Comparison of ENCODE assay signal across 9 cellular contexts in the genomic region with DNA sequence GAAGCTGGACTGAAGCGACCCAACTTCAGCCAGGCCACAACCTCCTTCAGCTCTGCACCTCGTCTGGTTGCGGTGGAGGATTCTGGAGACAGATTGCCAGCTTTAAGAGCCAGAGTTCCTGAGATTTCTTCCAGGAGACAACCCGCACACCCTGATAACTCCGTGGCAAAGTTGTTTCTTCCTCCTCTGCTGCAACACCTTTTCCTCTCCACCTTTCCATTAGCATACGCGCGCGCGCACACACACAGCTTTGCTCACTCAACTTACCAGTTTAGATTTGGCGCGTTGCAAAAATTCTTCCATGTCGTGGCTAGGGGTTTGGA. TPM values are rescaled to one million over a fixed set of nuclear protein-coding genes. Genes with fewer than 3 reads are reported as not detected.
DNase-seq lines count a peak whose midpoint lies in the region; ATAC-seq and TF ChIP-seq lines count a peak whose summit lies in the region.
"Had no signal": no experiment of that assay in that cellular context is flagged by ENCODE, and none has a peak within 500 bp of the region (broad histone marks: within the 10 kb centered on the region; RNA-seq: fewer than 3 reads in every experiment).

No MANE protein-coding gene starts in this region.

- peaks cover 31% of the 10 kb centered on the region for H3K27me3 ChIP-seq in GM23338 (ENCODE audit: insufficient read depth)
- no peaks in the 10 kb centered on the region for H3K27me3 ChIP-seq in right cardiac atrium (ENCODE audit: control insufficient read depth, insufficient read depth)
- no peaks in the 10 kb centered on the region for H3K27me3 ChIP-seq in gastrocnemius medialis

- intact Hi-C loops in right cardiac atrium (cut with DNase I) (no loop called here), gastrocnemius medialis (cut with DNase I; ENCODE audit: low total_unique reads) (loop anchor here (10.0 kb wide), 2 partner anchors 91 to 249 kb away; no protein-coding TSS in a partner anchor)

- peaks cover 23% of the 10 kb centered on the region for H3K27me3 Mint-ChIP-seq in GM23338 (ENCODE audit: insufficient read depth, low read depth, poor library complexity)

- H3K4me2 ChIP-seq in GM23338 = peak overlapping the region; percentile 95

- ATAC-seq in GM23338 = peak; percentile 29
- no peak for ATAC-seq in right cardiac atrium
- no peak for ATAC-seq in gastrocnemius medialis
- ATAC-seq in HG02642 (IDR thresholded peaks at IDR 0.05; ENCODE audit: poor library complexity, unreplicated experiment) = no peak
- no peak for ATAC-seq in GM18873 (IDR thresholded peaks at IDR 0.05; ENCODE audit: low FRiP score, unreplicated experiment)

- 7% methylated on average over 13 of the region's 13 CpGs for WGBS in right cardiac atrium

- H3K4me3 ChIP-seq in GM23338 = peak overlapping the region; percentile 97
- peak overlapping the region; percentile 33 for H3K4me3 ChIP-seq in WI38 (ENCODE audit: low read depth, low read length)
- peak overlapping the region; percentile 38 for H3K4me3 ChIP-seq in right cardiac atrium (ENCODE audit: low read length)
- peak overlapping the region; percentile 45 to 61 (median 49) for H3K4me3 ChIP-seq in gastrocnemius medialis

- H3K36me3 ChIP-seq in GM23338 (ENCODE audit: insufficient read depth) (no peaks in the 10 kb centered on the region), gastrocnemius medialis (no peaks in the 10 kb centered on the region)

- peaks cover 3% of the 10 kb centered on the region; the same call in 1 of the 2 replicates for H3F3A ChIP-seq in GM23338 (replicated peaks; ENCODE audit: low read depth)

- no peaks in the 10 kb centered on the region for H3K9me3 Mint-ChIP-seq in GM23338

- TF ChIP-seq CTCF in GM23338 (conservative IDR thresholded peaks at IDR 0.05; ENCODE audit: low read depth in 2 of 2) = no peak
- no peak for TF ChIP-seq CTCF in WI38 (IDR thresholded peaks at IDR 0.05; ENCODE audit: low read depth, low read length)
- TF ChIP-seq CTCF in gastrocnemius medialis (IDR thresholded peaks at IDR 0.05 in 4 of 5, conservative IDR thresholded peaks at IDR 0.05 in 1 of 5) = no peak

- H3K9me3 ChIP-seq in right cardiac atrium (ENCODE audit: control insufficient read depth, low read length) (no peaks in the 10 kb centered on the region), gastrocnemius medialis (no peaks in the 10 kb centered on the region)

- H3K9me2 ChIP-seq in GM23338 (ENCODE audit: insufficient read depth) = no peaks in the 10 kb centered on the region

- peak overlapping the region; percentile 89 for H3K4me3 Mint-ChIP-seq in GM23338

- DNase-seq in GM23338 (ENCODE audit: low spot score) = peak; percentile 65
- no peak for DNase-seq in right cardiac atrium
- DNase-seq in gastrocnemius medialis = no peak
- no peak for DNase-seq in HCEC 1CT
- DNase-seq in T-helper 2 cell = no peak
- DNase-seq: SIG-M5 had no signal

- no peak overlapping the region for H3K27ac Mint-ChIP-seq in GM23338

- H4K20me1 ChIP-seq in GM23338 (replicated peaks; ENCODE audit: insufficient read depth) = no peaks in the 10 kb centered on the region

- peaks cover 15% of the 10 kb centered on the region for H3K79me2 ChIP-seq in GM23338 (replicated peaks; ENCODE audit: insufficient read depth)

- in situ Hi-C loops in gastrocnemius medialis (cut with MboI; ENCODE audit: low sequenced_read_pairs in 4 of 4) = no loop called here

- H3K4me1 ChIP-seq in GM23338 (ENCODE audit: insufficient read depth) = peaks cover 38% of the 10 kb centered on the region
- H3K4me1 ChIP-seq in right cardiac atrium (ENCODE audit: control insufficient read depth, insufficient read depth, low read length) = peaks cover 2% of the 10 kb centered on the region
- H3K4me1 ChIP-seq in gastrocnemius medialis = peaks cover 12 to 18% of the 10 kb centered on the region in 2 donors

- no peak for TF ChIP-seq POLR2A in gastrocnemius medialis (IDR thresholded peaks at IDR 0.05)

- no peak overlapping the region for H3K27ac ChIP-seq in GM23338 (ENCODE audit: low read depth)
- H3K27ac ChIP-seq in right cardiac atrium (ENCODE audit: low read length) = no peak overlapping the region
- peak overlapping the region in 3 of 4 donors; percentile 3 to 40 (median 22) for H3K27ac ChIP-seq in gastrocnemius medialis

- no peaks in the 10 kb centered on the region for H3K36me3 Mint-ChIP-seq in GM23338 (ENCODE audit: low read depth)

- peaks cover 23% of the 10 kb centered on the region for H3K4me1 Mint-ChIP-seq in GM23338

- H2AFZ ChIP-seq in GM23338 = peak overlapping the region; percentile 100

TF ChIP-seq in GM23338, 12 proteins besides CTCF, POLR2A, EP300 and RAD21:
- no peak for TF ChIP-seq ZNF331 (CRISPR knock-in tag; IDR thresholded peaks at IDR 0.05; ENCODE audit: low read depth)
- no peak for TF ChIP-seq JUNB (IDR thresholded peaks at IDR 0.05; ENCODE audit: unreplicated experiment)
- no peak for TF ChIP-seq POLR2AphosphoS5 (IDR thresholded peaks at IDR 0.05; ENCODE audit: low read depth)
- TF ChIP-seq, protein P1, sequence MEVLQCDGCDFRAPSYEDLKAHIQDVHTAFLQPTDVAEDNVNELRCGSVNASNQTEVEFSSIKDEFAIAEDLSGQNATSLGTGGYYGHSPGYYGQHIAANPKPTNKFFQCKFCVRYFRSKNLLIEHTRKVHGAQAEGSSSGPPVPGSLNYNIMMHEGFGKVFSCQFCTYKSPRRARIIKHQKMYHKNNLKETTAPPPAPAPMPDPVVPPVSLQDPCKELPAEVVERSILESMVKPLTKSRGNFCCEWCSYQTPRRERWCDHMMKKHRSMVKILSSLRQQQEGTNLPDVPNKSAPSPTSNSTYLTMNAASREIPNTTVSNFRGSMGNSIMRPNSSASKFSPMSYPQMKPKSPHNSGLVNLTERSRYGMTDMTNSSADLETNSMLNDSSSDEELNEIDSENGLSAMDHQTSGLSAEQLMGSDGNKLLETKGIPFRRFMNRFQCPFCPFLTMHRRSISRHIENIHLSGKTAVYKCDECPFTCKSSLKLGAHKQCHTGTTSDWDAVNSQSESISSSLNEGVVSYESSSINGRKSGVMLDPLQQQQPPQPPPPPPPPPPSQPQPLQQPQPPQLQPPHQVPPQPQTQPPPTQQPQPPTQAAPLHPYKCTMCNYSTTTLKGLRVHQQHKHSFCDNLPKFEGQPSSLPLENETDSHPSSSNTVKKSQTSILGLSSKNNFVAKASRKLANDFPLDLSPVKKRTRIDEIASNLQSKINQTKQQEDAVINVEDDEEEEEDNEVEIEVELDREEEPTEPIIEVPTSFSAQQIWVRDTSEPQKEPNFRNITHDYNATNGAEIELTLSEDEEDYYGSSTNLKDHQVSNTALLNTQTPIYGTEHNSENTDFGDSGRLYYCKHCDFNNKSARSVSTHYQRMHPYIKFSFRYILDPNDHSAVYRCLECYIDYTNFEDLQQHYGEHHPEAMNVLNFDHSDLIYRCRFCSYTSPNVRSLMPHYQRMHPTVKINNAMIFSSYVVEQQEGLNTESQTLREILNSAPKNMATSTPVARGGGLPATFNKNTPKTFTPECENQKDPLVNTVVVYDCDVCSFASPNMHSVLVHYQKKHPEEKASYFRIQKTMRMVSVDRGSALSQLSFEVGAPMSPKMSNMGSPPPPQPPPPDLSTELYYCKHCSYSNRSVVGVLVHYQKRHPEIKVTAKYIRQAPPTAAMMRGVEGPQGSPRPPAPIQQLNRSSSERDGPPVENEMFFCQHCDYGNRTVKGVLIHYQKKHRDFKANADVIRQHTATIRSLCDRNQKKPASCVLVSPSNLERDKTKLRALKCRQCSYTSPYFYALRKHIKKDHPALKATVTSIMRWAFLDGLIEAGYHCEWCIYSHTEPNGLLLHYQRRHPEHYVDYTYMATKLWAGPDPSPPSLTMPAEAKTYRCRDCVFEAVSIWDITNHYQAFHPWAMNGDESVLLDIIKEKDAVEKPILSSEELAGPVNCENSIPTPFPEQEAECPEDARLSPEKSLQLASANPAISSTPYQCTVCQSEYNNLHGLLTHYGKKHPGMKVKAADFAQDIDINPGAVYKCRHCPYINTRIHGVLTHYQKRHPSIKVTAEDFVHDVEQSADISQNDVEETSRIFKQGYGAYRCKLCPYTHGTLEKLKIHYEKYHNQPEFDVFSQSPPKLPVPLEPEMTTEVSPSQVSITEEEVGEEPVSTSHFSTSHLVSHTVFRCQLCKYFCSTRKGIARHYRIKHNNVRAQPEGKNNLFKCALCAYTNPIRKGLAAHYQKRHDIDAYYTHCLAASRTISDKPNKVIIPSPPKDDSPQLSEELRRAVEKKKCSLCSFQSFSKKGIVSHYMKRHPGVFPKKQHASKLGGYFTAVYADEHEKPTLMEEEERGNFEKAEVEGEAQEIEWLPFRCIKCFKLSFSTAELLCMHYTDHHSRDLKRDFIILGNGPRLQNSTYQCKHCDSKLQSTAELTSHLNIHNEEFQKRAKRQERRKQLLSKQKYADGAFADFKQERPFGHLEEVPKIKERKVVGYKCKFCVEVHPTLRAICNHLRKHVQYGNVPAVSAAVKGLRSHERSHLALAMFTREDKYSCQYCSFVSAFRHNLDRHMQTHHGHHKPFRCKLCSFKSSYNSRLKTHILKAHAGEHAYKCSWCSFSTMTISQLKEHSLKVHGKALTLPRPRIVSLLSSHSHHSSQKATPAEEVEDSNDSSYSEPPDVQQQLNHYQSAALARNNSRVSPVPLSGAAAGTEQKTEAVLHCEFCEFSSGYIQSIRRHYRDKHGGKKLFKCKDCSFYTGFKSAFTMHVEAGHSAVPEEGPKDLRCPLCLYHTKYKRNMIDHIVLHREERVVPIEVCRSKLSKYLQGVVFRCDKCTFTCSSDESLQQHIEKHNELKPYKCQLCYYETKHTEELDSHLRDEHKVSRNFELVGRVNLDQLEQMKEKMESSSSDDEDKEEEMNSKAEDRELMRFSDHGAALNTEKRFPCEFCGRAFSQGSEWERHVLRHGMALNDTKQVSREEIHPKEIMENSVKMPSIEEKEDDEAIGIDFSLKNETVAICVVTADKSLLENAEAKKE (CRISPR knock-in tag; IDR thresholded peaks at IDR 0.05) = no peak

RNA-seq across cellular contexts. Expression of a gene that starts 0.3 kb away (rescaled TPM):
- total RNA-seq in GM23338 (2014; rRNA removed; shearing (Covaris generic)) = 22.5 and 26.5 TPM in 2 replicates
- polyA plus RNA-seq in GM23338 (2016; fragmentation: Nextera tagmentation; extraction: Ambion mirVana) (9.1 and 10.6 TPM in 2 replicates), right cardiac atrium (11.7 TPM)
- total RNA-seq in right cardiac atrium (10 to 100 TPM; 30.5 to 49.1 (median 42.5) TPM), gastrocnemius medialis (10 to 100 TPM in 3 of 4 donors, 1 to 10 TPM in 1; 1.6 to 43.5 (median 11.0) TPM)

Comparison
In these comparisons a context has a peak if more than half of its experiments do, and no peak if none do; other contexts are left out.
1. H3K27ac ChIP-seq: peak in gastrocnemius medialis (3 of 4); none in GM23338 (single experiment) and right cardiac atrium (single experiment).
2. H3K4me3 ChIP-seq: peak in every context shown above with its lines; median percentile 97 in GM23338; 49 in gastrocnemius medialis; 38 in right cardiac atrium; 33 in WI38.